ENCODE assay signal across 16 cellular contexts in the genomic region with DNA sequence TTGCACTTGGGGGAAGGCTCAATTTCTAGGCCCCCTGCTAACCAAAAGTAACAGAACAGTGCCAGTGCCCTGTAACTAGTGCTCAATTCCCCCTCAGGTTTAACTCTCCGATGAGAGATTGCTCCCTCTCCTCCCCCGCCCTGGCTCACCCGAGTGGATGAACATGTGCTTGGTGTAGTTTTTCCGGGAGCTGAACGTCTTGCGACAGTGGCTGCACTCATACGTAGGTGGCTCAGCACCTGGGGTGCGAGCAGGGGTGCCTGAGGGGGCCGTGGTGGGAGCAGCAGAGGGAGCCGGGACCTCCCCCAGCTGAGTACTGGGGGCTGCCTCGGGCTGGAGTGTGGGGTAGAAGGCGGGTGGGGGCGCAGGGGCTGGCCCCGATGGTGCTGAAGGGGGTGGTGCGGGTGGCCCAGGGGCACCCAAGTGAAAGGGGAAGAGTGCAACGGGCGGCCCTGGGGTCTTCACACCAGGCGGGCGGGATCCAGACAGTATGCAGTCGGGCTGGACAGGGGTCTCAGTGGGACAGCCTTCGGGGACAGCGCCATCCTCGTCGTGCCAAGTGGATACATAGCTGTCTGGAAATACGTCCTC. TPM values are rescaled to one million over a fixed set of nuclear protein-coding genes. Genes with fewer than 3 reads are reported as not detected.
A peak's percentile ranks its signal among the peaks of the same experiment; 100 is the strongest.
DNase-seq lines count a peak whose midpoint lies in the region; ATAC-seq and TF ChIP-seq lines count a peak whose summit lies in the region.
"Had no signal": no experiment of that assay in that cellular context is flagged by ENCODE, and none has a peak within 500 bp of the region (broad histone marks: within the 10 kb centered on the region; RNA-seq: fewer than 3 reads in every experiment).

No MANE protein-coding gene starts in this region.

- DNase-seq in activated CD8-positive, alpha-beta memory T cell treated with anti-CD3 and anti-CD28 coated beads, Interleukin-2, amount 10 ng/mL, durations not matched to agents 7 days and 5 days, result no peak
- no peak for DNase-seq in activated CD8-positive, alpha-beta memory T cell treated with anti-CD3 and anti-CD28 coated beads for 24 hours
- DNase-seq in Karpas-422 (peak; percentile 39), neuronal stem cell (ENCODE audit: low spot score) (no peak), smooth muscle cell (lab: John Stamatoyannopoulos, UW; ENCODE audit: unreplicated experiment) (no peak)
- DNase-seq in activated naive CD8-positive, alpha-beta T cell treated with anti-CD3 and anti-CD28 coated beads, Interleukin-2, amount 10 ng/mL, durations not matched to agents 7 days and 5 days, result no peak
- DNase-seq: COR-L47; effector memory CD8-positive, alpha-beta T cell; GDM1; NCI-H1092 treated with DMSO at 0.1 percent for 48 hours; NCI-H2171 treated with DMSO at 0.1 percent for 48 hours; SIG-M5 had no signal

- H3K4me2 ChIP-seq in Karpas-422 (ENCODE audit: low read depth, low read length, poor library complexity, severe bottlenecking) (peak overlapping the region; percentile 90), neuronal stem cell (ENCODE audit: insufficient read depth, low read length, poor library complexity, severe bottlenecking) (no peak overlapping the region), smooth muscle cell (no peak overlapping the region)

- no peak overlapping the region for H3K4me3 ChIP-seq in Karpas-422 (ENCODE audit: low read length)
- H3K4me3 ChIP-seq in neuronal stem cell (ENCODE audit: low read length in 2 of 2), result no peak overlapping the region
- H3K4me3 ChIP-seq in smooth muscle cell, result no peak overlapping the region
- H3K4me3 ChIP-seq: left lung had no signal

- H3K27ac Mint-ChIP-seq in activated CD8-positive, alpha-beta memory T cell treated with anti-CD3 and anti-CD28 coated beads, Interleukin-2, amount 10 ng/mL, durations not matched to agents 7 days and 5 days, result no peak overlapping the region
- H3K27ac Mint-ChIP-seq in activated naive CD8-positive, alpha-beta T cell treated with anti-CD3 and anti-CD28 coated beads, Interleukin-2, amount 10 ng/mL, durations not matched to agents 7 days and 5 days, result peak overlapping the region; percentile 78
- H3K27ac Mint-ChIP-seq: progenitor cell of endocrine pancreas had no signal

- no peak overlapping the region for H4K8ac ChIP-seq in neuronal stem cell (ENCODE audit: low read depth, low read length)

- H3K27me3 ChIP-seq in Karpas-422 (ENCODE audit: low read length) (no peaks in the 10 kb centered on the region), neuronal stem cell (ENCODE audit: control insufficient read depth in 3 of 3, insufficient read depth in 3 of 3, low read depth in 1 of 3, low read length in 3 of 3) (no peaks in the 10 kb centered on the region), smooth muscle cell (ENCODE audit: low read depth) (no peaks in the 10 kb centered on the region)
- H3K27me3 ChIP-seq: left lung had no signal

- peak overlapping the region; percentile 3 for H3K4me3 Mint-ChIP-seq in activated CD8-positive, alpha-beta memory T cell treated with anti-CD3 and anti-CD28 coated beads, Interleukin-2, amount 10 ng/mL, durations not matched to agents 7 days and 5 days
- H3K4me3 Mint-ChIP-seq in activated naive CD8-positive, alpha-beta T cell treated with anti-CD3 and anti-CD28 coated beads, Interleukin-2, amount 10 ng/mL, durations not matched to agents 7 days and 5 days, result peak overlapping the region; percentile 90

- no peaks in the 10 kb centered on the region for H3K9me2 ChIP-seq in Karpas-422 (replicated peaks; ENCODE audit: insufficient read depth, low read length)

- H3K79me2 ChIP-seq in Karpas-422 (ENCODE audit: low read length) (peaks cover 21% of the 10 kb centered on the region), smooth muscle cell (ENCODE audit: low read depth) (peaks cover 46% of the 10 kb centered on the region)

- H3K4me1 Mint-ChIP-seq in activated CD8-positive, alpha-beta memory T cell treated with anti-CD3 and anti-CD28 coated beads, Interleukin-2, amount 10 ng/mL, durations not matched to agents 7 days and 5 days, result peaks cover 62% of the 10 kb centered on the region
- peaks cover 38% of the 10 kb centered on the region for H3K4me1 Mint-ChIP-seq in activated naive CD8-positive, alpha-beta T cell treated with anti-CD3 and anti-CD28 coated beads, Interleukin-2, amount 10 ng/mL, durations not matched to agents 7 days and 5 days

- H3K14ac ChIP-seq in neuronal stem cell (ENCODE audit: low read length), result no peak overlapping the region

- H3K9me3 Mint-ChIP-seq in activated CD8-positive, alpha-beta memory T cell treated with anti-CD3 and anti-CD28 coated beads, Interleukin-2, amount 10 ng/mL, durations not matched to agents 7 days and 5 days (ENCODE audit: low read depth), result no peaks in the 10 kb centered on the region
- no peaks in the 10 kb centered on the region for H3K9me3 Mint-ChIP-seq in activated naive CD8-positive, alpha-beta T cell treated with anti-CD3 and anti-CD28 coated beads, Interleukin-2, amount 10 ng/mL, durations not matched to agents 7 days and 5 days
- H3K9me3 Mint-ChIP-seq: effector memory CD8-positive, alpha-beta T cell had no signal

- no peak overlapping the region for H2BK120ac ChIP-seq in neuronal stem cell (ENCODE audit: low read depth, low read length)

- H3K23ac ChIP-seq in neuronal stem cell (ENCODE audit: low read depth, low read length, poor library complexity), result no peak overlapping the region

- ATAC-seq in activated CD8-positive, alpha-beta memory T cell treated with anti-CD3 and anti-CD28 coated beads, Interleukin-2, amount 10 ng/mL, durations not matched to agents 7 days and 5 days, result no peak
- ATAC-seq in activated naive CD8-positive, alpha-beta T cell treated with anti-CD3 and anti-CD28 coated beads, Interleukin-2, amount 10 ng/mL, durations not matched to agents 7 days and 5 days (ENCODE audit: low read depth), result no peak
- no peak for ATAC-seq in GM19452 (IDR thresholded peaks at IDR 0.05; ENCODE audit: unreplicated experiment)
- ATAC-seq in GM18511 (IDR thresholded peaks at IDR 0.05; ENCODE audit: unreplicated experiment), result no peak
- ATAC-seq: effector memory CD8-positive, alpha-beta T cell; left lung had no signal

- H3K9me3 ChIP-seq in Karpas-422 (ENCODE audit: low read length), result no peaks in the 10 kb centered on the region
- H3K9me3 ChIP-seq in neuronal stem cell (replicated peaks in 1 of 2; ENCODE audit: control insufficient read depth in 2 of 2, insufficient read depth in 1 of 2, low read depth in 1 of 2, low read length in 2 of 2), result no peaks in the 10 kb centered on the region
- no peaks in the 10 kb centered on the region for H3K9me3 ChIP-seq in smooth muscle cell (replicated peaks; ENCODE audit: low read depth)
- H3K9me3 ChIP-seq: left lung had no signal

- H3K36me3 Mint-ChIP-seq in activated CD8-positive, alpha-beta memory T cell treated with anti-CD3 and anti-CD28 coated beads, Interleukin-2, amount 10 ng/mL, durations not matched to agents 7 days and 5 days, result peaks cover 9% of the 10 kb centered on the region
- H3K36me3 Mint-ChIP-seq in activated naive CD8-positive, alpha-beta T cell treated with anti-CD3 and anti-CD28 coated beads, Interleukin-2, amount 10 ng/mL, durations not matched to agents 7 days and 5 days, result peaks cover 20% of the 10 kb centered on the region

- peak overlapping the region; percentile 54 for H2AK5ac ChIP-seq in neuronal stem cell (ENCODE audit: low read depth, low read length)

- H3K18ac ChIP-seq in neuronal stem cell (ENCODE audit: low read length), result no peak overlapping the region

- H3K79me1 ChIP-seq in neuronal stem cell (ENCODE audit: low read depth, low read length), result peaks cover 14% of the 10 kb centered on the region

- no peak overlapping the region for H2BK15ac ChIP-seq in neuronal stem cell (ENCODE audit: low read length)

- no peaks in the 10 kb centered on the region for H3F3A ChIP-seq in smooth muscle cell (ENCODE audit: low read depth)

- CTCF ChIA-PET in activated CD8-positive, alpha-beta memory T cell treated with anti-CD3 and anti-CD28 coated beads, Interleukin-2, amount 10 ng/mL, durations not matched to agents 7 days and 5 days (lab: Charles Lee), result interaction anchor here (0.6 to 7.7 kb wide), 2 partner anchors 13 to 62 kb away, joined by 3 to 153 read pairs; no protein-coding TSS in a partner anchor

- H3K27me3 Mint-ChIP-seq in activated CD8-positive, alpha-beta memory T cell treated with anti-CD3 and anti-CD28 coated beads, Interleukin-2, amount 10 ng/mL, durations not matched to agents 7 days and 5 days, result no peaks in the 10 kb centered on the region
- no peaks in the 10 kb centered on the region for H3K27me3 Mint-ChIP-seq in activated naive CD8-positive, alpha-beta T cell treated with anti-CD3 and anti-CD28 coated beads, Interleukin-2, amount 10 ng/mL, durations not matched to agents 7 days and 5 days
- H3K27me3 Mint-ChIP-seq: effector memory CD8-positive, alpha-beta T cell; progenitor cell of endocrine pancreas had no signal

- no peaks in the 10 kb centered on the region for H3K36me3 ChIP-seq in Karpas-422 (ENCODE audit: insufficient read depth, low read length)
- H3K36me3 ChIP-seq in neuronal stem cell (replicated peaks in 1 of 2; ENCODE audit: control insufficient read depth in 2 of 2, insufficient read depth in 2 of 2, low read length in 2 of 2), result peaks cover 24 to 43% of the 10 kb centered on the region in 2 donors
- H3K36me3 ChIP-seq in smooth muscle cell (ENCODE audit: low read depth), result no peaks in the 10 kb centered on the region

- H3K27ac ChIP-seq in Karpas-422 (ENCODE audit: low read length) (no peak overlapping the region), neuronal stem cell (replicated peaks; ENCODE audit: low read length) (no peak overlapping the region), smooth muscle cell (ENCODE audit: low read depth) (no peak overlapping the region)
- H3K27ac ChIP-seq: left lung had no signal

- WGBS in neuronal stem cell (ENCODE audit: extremely low coverage in 2 of 2, insufficient read length in 2 of 2, insufficient replicate concordance in 1 of 2), 2 donors, result no CpG with 5 or more reads among the region's 25 CpGs
- WGBS in smooth muscle cell (ENCODE audit: low lambda C conversion rate), result 96% methylated on average over 18 of the region's 25 CpGs

- no peak overlapping the region for H2BK5ac ChIP-seq in neuronal stem cell (ENCODE audit: low read length)

- no peak overlapping the region for H4K91ac ChIP-seq in neuronal stem cell (ENCODE audit: low read depth, low read length, poor library complexity)

- H2BK12ac ChIP-seq in neuronal stem cell (ENCODE audit: low read length), result no peak overlapping the region

- no peak for TF ChIP-seq CTCF in smooth muscle cell (IDR thresholded peaks at IDR 0.05; ENCODE audit: borderline replicate concordance, insufficient read depth, poor library complexity, severe bottlenecking)

- no peak overlapping the region for H2AFZ ChIP-seq in Karpas-422 (ENCODE audit: low read length)
- H2AFZ ChIP-seq in neuronal stem cell (ENCODE audit: low read length), result no peak overlapping the region
- no peak overlapping the region for H2AFZ ChIP-seq in smooth muscle cell (ENCODE audit: low read depth)

- H4K20me1 ChIP-seq in Karpas-422 (ENCODE audit: insufficient read depth, low read depth, low read length) (no peaks in the 10 kb centered on the region), smooth muscle cell (ENCODE audit: low read depth) (peaks cover 4% of the 10 kb centered on the region)

- H3K4ac ChIP-seq in neuronal stem cell (ENCODE audit: low read length), result no peak overlapping the region

- peak overlapping the region; percentile 97; the same call in 1 of the 2 replicates for H3K9ac ChIP-seq in Karpas-422 (ENCODE audit: low read length)
- no peak overlapping the region for H3K9ac ChIP-seq in neuronal stem cell (ENCODE audit: low read depth, low read length, poor library complexity)
- no peak overlapping the region for H3K9ac ChIP-seq in smooth muscle cell (ENCODE audit: low read depth)

- POLR2A ChIA-PET in activated naive CD8-positive, alpha-beta T cell treated with anti-CD3 and anti-CD28 coated beads, Interleukin-2, amount 10 ng/mL, durations not matched to agents 7 days and 5 days (lab: Charles Lee), result no interaction called here

- H3K4me1 ChIP-seq in Karpas-422 (ENCODE audit: low read length) (peaks cover 34% of the 10 kb centered on the region), neuronal stem cell (ENCODE audit: control insufficient read depth in 2 of 2, insufficient read depth in 1 of 2, low read depth in 1 of 2, low read length in 2 of 2) (peaks cover 9 to 17% of the 10 kb centered on the region in 2 donors), smooth muscle cell (ENCODE audit: low read depth) (peaks cover 10% of the 10 kb centered on the region)

RNA-seq across cellular contexts. Expression of a gene that starts 3.3 kb away (rescaled TPM):
- 10 to 100 TPM; 15.1 to 16.9 TPM for total RNA-seq in activated CD8-positive, alpha-beta memory T cell treated with anti-CD3 and anti-CD28 coated beads, Interleukin-2, amount 10 ng/mL, durations not matched to agents 7 days and 5 days
- total RNA-seq in Karpas-422 (2014; rRNA removed; shearing (Covaris generic); ENCODE audit: low replicate concordance), result 2.0 and 4.7 TPM in 2 replicates
- total RNA-seq in activated naive CD8-positive, alpha-beta T cell treated with anti-CD3 and anti-CD28 coated beads, Interleukin-2, amount 10 ng/mL, durations not matched to agents 7 days and 5 days, result 10 to 100 TPM; 18.9 to 19.5 TPM
- 14.3 TPM for polyA plus RNA-seq in neuronal stem cell (2013, experiment 1 of 2)
- 14.8 TPM for polyA plus RNA-seq in neuronal stem cell (2013, experiment 2 of 2)
- 5.1 and 8.7 TPM in 2 replicates for total RNA-seq in smooth muscle cell
- 23.7 and 25.1 TPM in 2 replicates for polyA plus RNA-seq in smooth muscle cell

RNA-seq across cellular contexts. Expression of a gene that starts 4.5 kb away (rescaled TPM):
- 10 to 100 TPM; 22.9 to 23.6 TPM for total RNA-seq in activated CD8-positive, alpha-beta memory T cell treated with anti-CD3 and anti-CD28 coated beads, Interleukin-2, amount 10 ng/mL, durations not matched to agents 7 days and 5 days
- total RNA-seq in Karpas-422 (2014; rRNA removed; shearing (Covaris generic); ENCODE audit: low replicate concordance), result 1.2 and 10.0 TPM in 2 replicates
- 10 to 100 TPM; 13.7 to 15.4 TPM for total RNA-seq in activated naive CD8-positive, alpha-beta T cell treated with anti-CD3 and anti-CD28 coated beads, Interleukin-2, amount 10 ng/mL, durations not matched to agents 7 days and 5 days
- 21.6 TPM for polyA plus RNA-seq in neuronal stem cell (2013, experiment 1 of 2)
- 20.7 TPM for polyA plus RNA-seq in neuronal stem cell (2013, experiment 2 of 2)
- 0.54 and 6.6 TPM in 2 replicates for total RNA-seq in smooth muscle cell
- polyA plus RNA-seq in smooth muscle cell, result 7.4 and 7.5 TPM in 2 replicates

RNA-seq across cellular contexts. Expression of a gene that starts 27.5 kb away (rescaled TPM):
- 100 to 1,000 TPM; 488 to 571 TPM for total RNA-seq in activated CD8-positive, alpha-beta memory T cell treated with anti-CD3 and anti-CD28 coated beads, Interleukin-2, amount 10 ng/mL, durations not matched to agents 7 days and 5 days
- total RNA-seq in Karpas-422 (2014; rRNA removed; shearing (Covaris generic); ENCODE audit: low replicate concordance), result 142 and 257 TPM in 2 replicates
- 100 to 1,000 TPM; 409 to 412 TPM for total RNA-seq in activated naive CD8-positive, alpha-beta T cell treated with anti-CD3 and anti-CD28 coated beads, Interleukin-2, amount 10 ng/mL, durations not matched to agents 7 days and 5 days
- polyA plus RNA-seq in neuronal stem cell (2013, experiment 1 of 2), result 759 TPM
- 741 TPM for polyA plus RNA-seq in neuronal stem cell (2013, experiment 2 of 2)
- 144 and 148 TPM in 2 replicates for total RNA-seq in smooth muscle cell
- 178 and 193 TPM in 2 replicates for polyA plus RNA-seq in smooth muscle cell

RNA-seq across cellular contexts. Expression of a gene that starts 38.6 kb away (rescaled TPM):
- 100 to 1,000 TPM in 1 of 2 experiments, 10 to 100 TPM in 1; 96.4 to 108 TPM for total RNA-seq in activated CD8-positive, alpha-beta memory T cell treated with anti-CD3 and anti-CD28 coated beads, Interleukin-2, amount 10 ng/mL, durations not matched to agents 7 days and 5 days
- 54.2 and 85.9 TPM in 2 replicates for total RNA-seq in Karpas-422 (2014; rRNA removed; shearing (Covaris generic); ENCODE audit: low replicate concordance)
- total RNA-seq in activated naive CD8-positive, alpha-beta T cell treated with anti-CD3 and anti-CD28 coated beads, Interleukin-2, amount 10 ng/mL, durations not matched to agents 7 days and 5 days, result 100 to 1,000 TPM in 1 of 2 experiments, 10 to 100 TPM in 1; 99.0 to 111 TPM
- polyA plus RNA-seq in neuronal stem cell (2013, experiment 1 of 2), result 108 TPM
- 109 TPM for polyA plus RNA-seq in neuronal stem cell (2013, experiment 2 of 2)
- total RNA-seq in smooth muscle cell, result 132 and 153 TPM in 2 replicates
- 213 and 228 TPM in 2 replicates for polyA plus RNA-seq in smooth muscle cell

RNA-seq across cellular contexts. Expression of a gene that starts 40.2 kb away (rescaled TPM):
- 1 to 10 TPM; 5.9 to 7.4 TPM for total RNA-seq in activated CD8-positive, alpha-beta memory T cell treated with anti-CD3 and anti-CD28 coated beads, Interleukin-2, amount 10 ng/mL, durations not matched to agents 7 days and 5 days
- total RNA-seq in Karpas-422 (2014; rRNA removed; shearing (Covaris generic); ENCODE audit: low replicate concordance), result 11.8 and 20.6 TPM in 2 replicates
- 10 to 100 TPM; 10.9 TPM for total RNA-seq in activated naive CD8-positive, alpha-beta T cell treated with anti-CD3 and anti-CD28 coated beads, Interleukin-2, amount 10 ng/mL, durations not matched to agents 7 days and 5 days
- polyA plus RNA-seq in neuronal stem cell (2013, experiment 1 of 2), result 6.8 TPM
- polyA plus RNA-seq in neuronal stem cell (2013, experiment 2 of 2), result 6.8 TPM
- total RNA-seq in smooth muscle cell, result 6.6 and 9.5 TPM in 2 replicates
- 9.0 and 10.5 TPM in 2 replicates for polyA plus RNA-seq in smooth muscle cell
